ENCODE assay signal across 8 cellular contexts in genomic region chr2:37625156-37625555, GRCh38. TPM values are rescaled to one million over a fixed set of nuclear protein-coding genes. Genes with fewer than 3 reads are reported as not detected.
DNase-seq lines count a peak whose midpoint lies in the region; ATAC-seq and TF ChIP-seq lines count a peak whose summit lies in the region.

No MANE protein-coding gene starts in this region.

- H3K27ac Mint-ChIP-seq in memory B cell, result peak overlapping the region; percentile 86

- H3K36me3 Mint-ChIP-seq in memory B cell, result peaks cover 4% of the 10 kb centered on the region

- TF ChIP-seq CTCF in AG04450 (IDR thresholded peaks at IDR 0.05; ENCODE audit: low read depth, low read length) (no peak), astrocyte of the cerebellum (IDR thresholded peaks at IDR 0.05; ENCODE audit: low read depth, low read length, missing control alignments) (no peak)

- peak overlapping the region; percentile 34 for H3K27ac ChIP-seq in AG04450 (ENCODE audit: low read depth, low read length)

- H3K4me3 ChIP-seq in AG04450 (ENCODE audit: low read depth, low read length), result no peak overlapping the region
- H3K4me3 ChIP-seq in astrocyte of the cerebellum (ENCODE audit: low read depth, low read length), result no peak overlapping the region

- POLR2A ChIA-PET in AG04450 (lab: Yijun Ruan, JAX), result interaction anchor here (0.7 kb wide), 1 partner anchor 28 kb away, joined by 3 read pairs; no protein-coding TSS in a partner anchor

- peak overlapping the region; percentile 49 for H3K4me3 Mint-ChIP-seq in memory B cell

- in situ Hi-C loops in astrocyte of the cerebellum (cut with HindIII; ENCODE audit: low sequenced_read_pairs), result no loop called here

- H3K27me3 Mint-ChIP-seq in memory B cell, result no peaks in the 10 kb centered on the region

- H3K9me3 Mint-ChIP-seq in memory B cell, result no peaks in the 10 kb centered on the region

- ATAC-seq in memory B cell (ENCODE audit: low read depth), result no peak
- no peak for ATAC-seq in HG03460 (IDR thresholded peaks at IDR 0.05; ENCODE audit: unreplicated experiment)

- CTCF ChIA-PET in AG04450 (lab: Charles Lee), result interaction anchor here (3.5 kb wide), 1 partner anchor 252 kb away, joined by 12 read pairs; no protein-coding TSS in a partner anchor

- H3K27me3 ChIP-seq in AG04450 (ENCODE audit: control insufficient read depth, insufficient read depth, low read length), result no peaks in the 10 kb centered on the region

- no peak for DNase-seq in AG04450 (ENCODE audit: low read depth, low spot score)
- DNase-seq in HPDE6-E6E7 (ENCODE audit: extremely low spot score), result peak; percentile 49
- DNase-seq in astrocyte of the cerebellum (ENCODE audit: low read depth), result peak; percentile 66
- no peak for DNase-seq in memory B cell (ENCODE audit: low spot score in 2 of 2)
- DNase-seq in GM19238 (ENCODE audit: insufficient read length, low spot score), result no peak
- no peak for DNase-seq in NCI-H2107 treated with DMSO at 0.1 percent for 48 hours (lab: John Stamatoyannopoulos, UW; ENCODE audit: unreplicated experiment)
- DNase-seq in NCI-H128 (lab: John Stamatoyannopoulos, UW; ENCODE audit: unreplicated experiment), result no peak

- H3K4me1 Mint-ChIP-seq in memory B cell, result peaks cover 60% of the 10 kb centered on the region

- H3K9me3 ChIP-seq in AG04450 (ENCODE audit: control insufficient read depth, insufficient read depth, low read length), result no peaks in the 10 kb centered on the region

RNA-seq across cellular contexts. Expression of gene CDC42EP3, which starts 46.3 kb away (rescaled TPM):
- polyA plus RNA-seq in AG04450 (2011; rRNA removed), result 231 and 245 TPM in 2 replicates
- 236 and 266 TPM in 2 replicates for polyA minus RNA-seq in AG04450 (2011; rRNA and poly(A)+ RNA removed)

Comparison
In these comparisons a context has a peak if more than half of its experiments do, and no peak if none do; other contexts are left out.
1. DNase-seq: peak in HPDE6-E6E7 (single experiment) and astrocyte of the cerebellum (single experiment); none in AG04450 (single experiment), memory B cell (0 of 2), GM19238 (single experiment), NCI-H2107 treated with DMSO at 0.1 percent for 48 hours (single experiment) and NCI-H128 (single experiment).